ENCODE assay signal across 8 cellular contexts in the genomic region with DNA sequence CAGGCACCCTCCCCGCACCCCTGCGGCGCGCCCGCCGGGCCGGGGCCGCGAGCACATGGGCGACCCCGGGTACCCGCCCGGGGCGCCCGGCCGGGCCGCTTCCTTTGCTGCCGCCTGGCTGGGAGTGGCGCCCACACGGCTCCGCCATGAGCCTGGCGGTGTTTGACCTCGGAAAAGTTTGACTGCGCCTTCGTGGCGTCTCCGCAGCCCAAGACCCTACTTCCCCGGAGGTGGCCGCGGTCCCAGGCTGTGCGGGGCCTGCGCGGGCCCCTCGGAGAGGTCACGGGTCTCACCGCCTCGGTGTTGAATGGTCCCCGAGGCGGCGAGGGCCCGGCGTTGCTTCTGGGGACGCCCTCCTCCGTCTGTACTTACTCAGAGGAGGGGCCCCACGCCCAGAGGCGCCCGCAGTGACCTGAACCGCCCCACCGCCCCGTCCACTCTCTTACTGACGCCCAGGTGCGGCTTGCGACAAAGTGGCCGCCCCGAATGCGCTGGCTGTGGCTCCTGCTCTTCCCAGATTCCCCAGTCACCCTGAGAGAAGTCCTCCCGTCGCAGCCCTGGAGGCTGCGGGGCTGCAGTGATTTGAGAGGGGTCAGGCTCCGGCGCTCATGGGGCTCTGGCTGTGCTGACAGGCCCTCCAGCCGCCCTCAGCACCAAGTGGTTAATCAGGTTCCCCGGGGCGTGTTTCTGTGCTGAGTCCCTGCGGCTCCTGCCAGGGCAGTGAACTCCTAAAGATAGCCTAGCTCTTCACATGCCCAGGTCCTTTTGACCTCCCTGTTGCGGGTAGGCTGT. TPM values are rescaled to one million over a fixed set of nuclear protein-coding genes. Genes with fewer than 3 reads are reported as not detected.
DNase-seq lines count a peak whose midpoint lies in the region; ATAC-seq lines count a peak whose summit lies in the region.

No MANE protein-coding gene starts in this region.

- intact Hi-C loops in left cardiac atrium (cut with DNase I) = loop anchor here (5.0 kb wide), 2 partner anchors 32 to 193 kb away; partner anchors contain the start of gene TMED2 (in 1 of the 2)

- H3K4me2 ChIP-seq in BLaER1 = peak overlapping the region; percentile 88

- CTCF ChIA-PET in activated naive CD4-positive, alpha-beta T cell treated with anti-CD3 and anti-CD28 coated beads, Interleukin-2, amount 10 ng/mL, durations not matched to agents 7 days and 5 days (lab: Charles Lee) = no interaction called here

- H3K27me3 ChIP-seq in BLaER1 (no peaks in the 10 kb centered on the region), MG63 (no peaks in the 10 kb centered on the region), rectal smooth muscle tissue (ENCODE audit: control insufficient read depth, insufficient read depth, low read length) (no peaks in the 10 kb centered on the region)

- H3K4me1 ChIP-seq in BLaER1 (peaks cover 43% of the 10 kb centered on the region), rectal smooth muscle tissue (ENCODE audit: control insufficient read depth, insufficient read depth, low read length) (peaks cover 19% of the 10 kb centered on the region)

- H3K27ac ChIP-seq in BLaER1 (peak overlapping the region; percentile 85), rectal smooth muscle tissue (ENCODE audit: low read depth, low read length) (peak overlapping the region; percentile 55)

- peaks cover 56% of the 10 kb centered on the region for H4K20me1 ChIP-seq in BLaER1

- H3K9ac ChIP-seq in BLaER1 (peak overlapping the region; percentile 91), rectal smooth muscle tissue (ENCODE audit: low read length) (peak overlapping the region; percentile 62)

- no peaks in the 10 kb centered on the region for H3K9me3 Mint-ChIP-seq in activated naive CD4-positive, alpha-beta T cell treated with anti-CD3 and anti-CD28 coated beads, Interleukin-2, amount 10 ng/mL, durations not matched to agents 7 days and 5 days

- peak; percentile 29 for ATAC-seq in GM19324 (IDR thresholded peaks at IDR 0.05; ENCODE audit: low FRiP score, unreplicated experiment)
- peak; percentile 39 to 55 for ATAC-seq in left cardiac atrium

- H3K36me3 Mint-ChIP-seq in activated naive CD4-positive, alpha-beta T cell treated with anti-CD3 and anti-CD28 coated beads, Interleukin-2, amount 10 ng/mL, durations not matched to agents 7 days and 5 days = peaks cover 29% of the 10 kb centered on the region

- peak overlapping the region; percentile 83 for H3K27ac Mint-ChIP-seq in activated naive CD4-positive, alpha-beta T cell treated with anti-CD3 and anti-CD28 coated beads, Interleukin-2, amount 10 ng/mL, durations not matched to agents 7 days and 5 days

- H3K4me1 Mint-ChIP-seq in activated naive CD4-positive, alpha-beta T cell treated with anti-CD3 and anti-CD28 coated beads, Interleukin-2, amount 10 ng/mL, durations not matched to agents 7 days and 5 days = peaks cover 54% of the 10 kb centered on the region

- H3K4me3 Mint-ChIP-seq in activated naive CD4-positive, alpha-beta T cell treated with anti-CD3 and anti-CD28 coated beads, Interleukin-2, amount 10 ng/mL, durations not matched to agents 7 days and 5 days = peak overlapping the region; percentile 84

- H3K36me3 ChIP-seq in BLaER1 (peaks cover 43% of the 10 kb centered on the region), MG63 (peaks cover 50% of the 10 kb centered on the region), rectal smooth muscle tissue (ENCODE audit: control insufficient read depth, insufficient read depth, low read length) (peaks cover 15% of the 10 kb centered on the region)

- H3K27me3 Mint-ChIP-seq in activated naive CD4-positive, alpha-beta T cell treated with anti-CD3 and anti-CD28 coated beads, Interleukin-2, amount 10 ng/mL, durations not matched to agents 7 days and 5 days = no peaks in the 10 kb centered on the region

- H3K4me3 ChIP-seq in BLaER1 (peak overlapping the region; percentile 82), MG63 (peak overlapping the region; percentile 68), rectal smooth muscle tissue (ENCODE audit: low read length) (peak overlapping the region; percentile 76)

- DNase-seq in MG63 (peak; percentile 58), left cardiac atrium (peak; percentile 60), SKM-1 (lab: John Stamatoyannopoulos, UW; ENCODE audit: unreplicated experiment) (no peak), epidermal melanocyte (ENCODE audit: insufficient read length, low spot score) (no peak)
- DNase-seq in activated naive CD4-positive, alpha-beta T cell treated with anti-CD3 and anti-CD28 coated beads, Interleukin-2, amount 10 ng/mL, durations not matched to agents 7 days and 5 days = peak; percentile 51

- no peaks in the 10 kb centered on the region for H3K9me3 ChIP-seq in BLaER1
- no peaks in the 10 kb centered on the region for H3K9me3 ChIP-seq in MG63

RNA-seq across cellular contexts. Expression of gene KMT5A, which starts 5.8 kb away (rescaled TPM):
- 53.0 and 76.8 TPM in 2 replicates for total RNA-seq in MG63 (2014; rRNA removed; shearing (Covaris generic); ENCODE audit: low replicate concordance)
- total RNA-seq in left cardiac atrium = 10 to 100 TPM; 17.6 to 22.9 TPM

RNA-seq across cellular contexts. Expression of gene SBNO1, which starts 25.1 kb away (rescaled TPM):
- total RNA-seq in MG63 (2014; rRNA removed; shearing (Covaris generic); ENCODE audit: low replicate concordance) = 9.7 and 13.8 TPM in 2 replicates
- total RNA-seq in left cardiac atrium = 10 to 100 TPM; 25.9 to 26.1 TPM

RNA-seq across cellular contexts. Expression of gene RILPL2, which starts 46.7 kb away (rescaled TPM):
- total RNA-seq in MG63 (2014; rRNA removed; shearing (Covaris generic); ENCODE audit: low replicate concordance) = 1.9 and 3.5 TPM in 2 replicates
- 1 to 10 TPM; 3.1 to 3.7 TPM for total RNA-seq in left cardiac atrium

Comparison
In these comparisons a context has a peak if more than half of its experiments do, and no peak if none do; other contexts are left out.
1. DNase-seq: peak in MG63 (single experiment), activated naive CD4-positive, alpha-beta T cell treated with anti-CD3 and anti-CD28 coated beads, Interleukin-2, amount 10 ng/mL, durations not matched to agents 7 days and 5 days (single experiment) and left cardiac atrium (single experiment); none in SKM-1 (single experiment) and epidermal melanocyte (single experiment).
2. Peak in every context shown above with its lines, with median percentiles within 50 percentile points of each other: H3K4me3 ChIP-seq.